9 cellular contexts compared by ENCODE assay signal in genomic region chr15:58864602-58865419, GRCh38.
DNase-seq lines count a peak whose midpoint lies in the region; ATAC-seq and TF ChIP-seq lines count a peak whose summit lies in the region.
"Had no signal": no experiment of that assay in that cellular context is flagged by ENCODE, and none has a peak within 500 bp of the region (broad histone marks: within the 10 kb centered on the region; RNA-seq: fewer than 3 reads in every experiment).

No MANE protein-coding gene starts in this region.

- H3K4me3 ChIP-seq in NT2/D1 (ENCODE audit: insufficient read length, low read depth) = peak overlapping the region; percentile 16
- H3K4me3 ChIP-seq: SK-N-MC had no signal

- no peaks in the 10 kb centered on the region for H3K9me3 ChIP-seq in NT2/D1 (ENCODE audit: insufficient read depth, low read length)

- H3K4me3 Mint-ChIP-seq in naive B cell = peak overlapping the region; percentile 17 to 88 (median 72)

- H3K36me3 Mint-ChIP-seq in naive B cell = peaks cover 0 to 5% of the 10 kb centered on the region in 2 donors

- H3K36me3 ChIP-seq in NT2/D1 (ENCODE audit: insufficient read depth, insufficient read length, low read length) = no peaks in the 10 kb centered on the region

- peaks cover 17 to 20% (median 19%) of the 10 kb centered on the region in 3 donors for H3K4me1 Mint-ChIP-seq in naive B cell

- peak; percentile 38 to 64 for ATAC-seq in naive B cell (ENCODE audit: low read depth in 2 of 2)
- no peak for ATAC-seq in GM18861 (IDR thresholded peaks at IDR 0.05; ENCODE audit: unreplicated experiment)

- H3K9me3 Mint-ChIP-seq in naive B cell = no peaks in the 10 kb centered on the region

- TF ChIP-seq POLR2A in erythroblast (IDR thresholded peaks at IDR 0.05; ENCODE audit: low read length) = no peak

- H3K9ac ChIP-seq in NT2/D1 (ENCODE audit: insufficient read length, low read depth) = peak overlapping the region; percentile 46

- DNase-seq in Ammon's horn (ENCODE audit: low spot score) = peak; percentile 40
- DNase-seq in NT2/D1 (ENCODE audit: low read depth, low spot score) = no peak
- DNase-seq in erythroblast (lab: John Stamatoyannopoulos, UW) = peak; percentile 30 to 35
- peak; percentile 2 for DNase-seq in naive B cell
- no peak for DNase-seq in activated CD4-positive, CD25-positive, alpha-beta regulatory T cell treated with anti-CD3 and anti-CD28 coated beads, Interleukin-2, amount 50 U/mL, for 72 hours
- no peak for DNase-seq in NCI-H2171 (lab: John Stamatoyannopoulos, UW)
- DNase-seq in NCI-H1092 treated with DMSO at 0.1 percent for 48 hours (lab: John Stamatoyannopoulos, UW) = no peak

- H3K4me1 ChIP-seq in NT2/D1 (ENCODE audit: insufficient read depth, insufficient read length) = peaks cover 11% of the 10 kb centered on the region

- no peaks in the 10 kb centered on the region for H3K27me3 ChIP-seq in NT2/D1 (ENCODE audit: insufficient read depth, insufficient read length)

- H3K27ac Mint-ChIP-seq in naive B cell = peak overlapping the region in 2 of 6 donors; percentile 77 to 81

- H3K27me3 Mint-ChIP-seq in naive B cell = peaks cover 0 to 9% (median 9%) of the 10 kb centered on the region in 3 donors

Comparison
In these comparisons a context has a peak if more than half of its experiments do, and no peak if none do; other contexts are left out.
1. DNase-seq: peak in Ammon's horn (single experiment), erythroblast (2 of 2) and naive B cell (single experiment); none in NT2/D1 (single experiment), activated CD4-positive, CD25-positive, alpha-beta regulatory T cell treated with anti-CD3 and anti-CD28 coated beads, Interleukin-2, amount 50 U/mL, for 72 hours (single experiment), NCI-H2171 (single experiment) and NCI-H1092 treated with DMSO at 0.1 percent for 48 hours (single experiment).